Comparison of ENCODE assay signal across 8 cellular contexts in the genomic region with DNA sequence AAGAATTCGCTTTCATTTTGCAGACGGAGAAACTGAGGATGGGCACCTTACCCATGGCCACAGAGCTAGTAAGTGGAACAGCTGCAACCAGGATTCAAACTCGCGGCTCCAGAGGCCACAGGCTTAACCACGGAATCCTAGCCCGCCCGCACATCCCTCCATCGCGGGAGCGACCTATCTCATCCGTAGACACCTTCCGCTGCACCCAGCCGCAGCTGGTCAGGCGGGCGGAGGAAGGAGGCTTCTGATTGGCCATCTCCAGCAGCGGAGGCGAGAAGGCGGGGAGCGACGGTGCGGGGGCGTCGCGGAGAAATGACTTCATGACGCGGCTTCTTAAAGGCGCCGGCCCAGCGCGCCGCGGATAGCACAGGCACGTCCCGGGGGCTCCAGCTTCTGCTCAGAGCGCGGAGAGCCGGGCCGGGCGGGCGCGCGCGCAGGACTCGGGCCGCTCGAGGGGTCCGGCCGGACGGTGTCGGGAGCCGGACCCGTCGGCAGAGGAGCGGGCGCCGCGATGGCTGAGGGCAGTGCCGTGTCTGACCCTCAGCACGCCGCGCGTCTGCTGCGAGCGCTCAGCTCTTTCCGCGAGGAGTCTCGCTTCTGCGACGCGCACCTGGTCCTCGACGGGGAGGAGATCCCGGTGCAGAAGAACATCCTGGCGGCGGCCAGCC. TPM values are rescaled to one million over a fixed set of nuclear protein-coding genes. Genes with fewer than 3 reads are reported as not detected.
DNase-seq lines count a peak whose midpoint lies in the region; ATAC-seq, FAIRE-seq and TF ChIP-seq lines count a peak whose summit lies in the region.

Gene GAN (plus strand): TSS at position 360 of the 668 bp plus-strand sequence. CDS start 152 bp downstream, at position 512.

- no peaks in the 10 kb centered on the region for H3K9me3 ChIP-seq in iPS-20b (ENCODE audit: insufficient read depth, low read depth, low read length)

- no peaks in the 10 kb centered on the region for H3K27me3 ChIP-seq in bronchial epithelial cell (ENCODE audit: control insufficient read depth, insufficient read depth, low read length)
- peaks cover 7% of the 10 kb centered on the region for H3K27me3 ChIP-seq in iPS-20b (ENCODE audit: insufficient read depth, low read length)

- CTCF ChIA-PET in WTC11 (lab: Charles Lee): interaction anchor here (0.5 to 2.0 kb wide), 6 partner anchors 54 to 527 kb away, joined by 3 to 10 read pairs (median 4); no protein-coding TSS in a partner anchor

- H3K4me3 ChIP-seq in bronchial epithelial cell (ENCODE audit: low read depth, low read length): peak within 1 kb of the TSS; percentile 60
- H3K4me3 ChIP-seq in iPS-20b (ENCODE audit: low read length): peak within 1 kb of the TSS; percentile 95
- peak within 1 kb of the TSS; percentile 63 to 99 (median 89) for H3K4me3 ChIP-seq in skin epidermis

- H3K36me3 Mint-ChIP-seq in WTC11: peaks cover 3% of the 10 kb centered on the region

- H3K4me3 Mint-ChIP-seq in WTC11: peak within 1 kb of the TSS; percentile 98

- H3K9ac ChIP-seq in iPS-20b (ENCODE audit: low read depth, low read length): peak within 1 kb of the TSS; percentile 95

- H3K4me1 ChIP-seq in iPS-20b (ENCODE audit: insufficient read depth, low read length): peaks cover 3% of the 10 kb centered on the region

- ATAC-seq in GM18909 (IDR thresholded peaks at IDR 0.05; ENCODE audit: poor library complexity, unreplicated experiment): peak; percentile 94
- peak; percentile 97 for ATAC-seq in HG03159 (IDR thresholded peaks at IDR 0.05; ENCODE audit: unreplicated experiment)
- ATAC-seq in WTC11: peak; percentile 91

- peak within 1 kb of the TSS; percentile 96 for H3K27ac Mint-ChIP-seq in WTC11

- H3K27me3 Mint-ChIP-seq in WTC11 (ENCODE audit: low read depth): peaks cover 4% of the 10 kb centered on the region; the same call in 1 of the 2 replicates

- DNase-seq in AG08395 (ENCODE audit: low spot score): peak; percentile 96
- DNase-seq in NCI-H2227 (lab: John Stamatoyannopoulos, UW; ENCODE audit: unreplicated experiment): peak; percentile 95
- DNase-seq in WTC11 (ENCODE audit: low spot score): peak; percentile 96
- peak; percentile 90 for DNase-seq in bronchial epithelial cell (ENCODE audit: low read depth)

- POLR2A ChIA-PET in WTC11 (lab: Charles Lee): interaction anchor here (0.6 to 2.1 kb wide), 9 partner anchors 13 to 855 kb away, joined by 3 to 7 read pairs (median 4); partner anchors contain the start of genes CENPN and MPHOSPH6

- H3K27ac ChIP-seq in iPS-20b (ENCODE audit: low read length): peak within 1 kb of the TSS; percentile 37
- H3K27ac ChIP-seq in skin epidermis: peak within 1 kb of the TSS; percentile 56 to 98 (median 92)

- H3K9me3 Mint-ChIP-seq in WTC11: no peaks in the 10 kb centered on the region

- H3K36me3 ChIP-seq in bronchial epithelial cell (ENCODE audit: control insufficient read depth, insufficient read depth, low read length) (no peaks in the 10 kb centered on the region), iPS-20b (ENCODE audit: insufficient read depth, low read depth, low read length) (peaks cover 11% of the 10 kb centered on the region; the same call in 1 of the 2 replicates)

- H3K4me1 Mint-ChIP-seq in WTC11: peaks cover 41% of the 10 kb centered on the region

- no peak for TF ChIP-seq CTCF in WTC11 (IDR thresholded peaks at IDR 0.05)
- peak; percentile 1 for TF ChIP-seq CTCF in bronchial epithelial cell (IDR thresholded peaks at IDR 0.05; ENCODE audit: insufficient read depth, low read length, severe bottlenecking)

- no peak for FAIRE-seq in bronchial epithelial cell (lab: Jason Lieb, UNC)

TF ChIP-seq in WTC11, 78 proteins besides CTCF, POLR2A, EP300 and RAD21 (continues in another document):
- TF ChIP-seq ATF1 (CRISPR knock-in tag; IDR thresholded peaks at IDR 0.05) (0 out of 2 replicates have a peak, but pooled peaks have one; percentile 58), TEAD4 (CRISPR knock-in tag; IDR thresholded peaks at IDR 0.05) (0 out of 2 replicates have a peak, but pooled peaks have one; percentile 35), TEAD1 (CRISPR knock-in tag; IDR thresholded peaks at IDR 0.05) (peak; percentile 87; the same call in 1 of the 2 replicates), ZNF416 (CRISPR knock-in tag; IDR thresholded peaks at IDR 0.05) (peak; percentile 58; the same call in 1 of the 2 replicates), ZNF121 (CRISPR knock-in tag; IDR thresholded peaks at IDR 0.05) (no peak), ZNF232 (CRISPR knock-in tag; IDR thresholded peaks at IDR 0.05) (0 out of 2 replicates have a peak, but pooled peaks have one; percentile 25), ZBTB21 (CRISPR knock-in tag; IDR thresholded peaks at IDR 0.05; ENCODE audit: borderline replicate concordance) (no peak; the same call in 1 of the 2 replicates), ESRRA (CRISPR knock-in tag; IDR thresholded peaks at IDR 0.05; ENCODE audit: borderline replicate concordance) (0 out of 2 replicates have a peak, but pooled peaks have one; percentile 22), SMAD3 (CRISPR knock-in tag; IDR thresholded peaks at IDR 0.05; ENCODE audit: borderline replicate concordance) (no peak), JUN (CRISPR knock-in tag; IDR thresholded peaks at IDR 0.05) (peak; percentile 67; the same call in 1 of the 2 replicates), FOXP1 (CRISPR knock-in tag; IDR thresholded peaks at IDR 0.05; ENCODE audit: borderline replicate concordance) (peak; percentile 89), ELF4 (CRISPR knock-in tag; IDR thresholded peaks at IDR 0.05; ENCODE audit: low read depth) (0 out of 2 replicates have a peak, but pooled peaks have one; percentile 73), JAZF1 (CRISPR knock-in tag; IDR thresholded peaks at IDR 0.05) (no peak), STAT6 (CRISPR knock-in tag; conservative IDR thresholded peaks at IDR 0.05; ENCODE audit: low read depth) (0 out of 2 replicates have a peak, but pooled peaks have one; percentile 33), SP1 (CRISPR knock-in tag; conservative IDR thresholded peaks at IDR 0.05) (peak; percentile 90), USF2 (CRISPR knock-in tag; IDR thresholded peaks at IDR 0.05) (peak; percentile 83), ETV6 (CRISPR knock-in tag; IDR thresholded peaks at IDR 0.05) (peak; percentile 57), GABPB1 (CRISPR knock-in tag; IDR thresholded peaks at IDR 0.05) (peak; percentile 68; the same call in 1 of the 2 replicates), FOXK1 (CRISPR knock-in tag; IDR thresholded peaks at IDR 0.05) (peak; percentile 94), ATF6 (CRISPR knock-in tag; IDR thresholded peaks at IDR 0.05) (no peak), OVOL2 (CRISPR knock-in tag; IDR thresholded peaks at IDR 0.05; ENCODE audit: borderline replicate concordance) (no peak)
- TF ChIP-seq, protein P1, sequence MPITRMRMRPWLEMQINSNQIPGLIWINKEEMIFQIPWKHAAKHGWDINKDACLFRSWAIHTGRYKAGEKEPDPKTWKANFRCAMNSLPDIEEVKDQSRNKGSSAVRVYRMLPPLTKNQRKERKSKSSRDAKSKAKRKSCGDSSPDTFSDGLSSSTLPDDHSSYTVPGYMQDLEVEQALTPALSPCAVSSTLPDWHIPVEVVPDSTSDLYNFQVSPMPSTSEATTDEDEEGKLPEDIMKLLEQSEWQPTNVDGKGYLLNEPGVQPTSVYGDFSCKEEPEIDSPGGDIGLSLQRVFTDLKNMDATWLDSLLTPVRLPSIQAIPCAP (CRISPR knock-in tag; IDR thresholded peaks at IDR 0.05): no peak

RNA-seq across cellular contexts. Expression of gene GAN, which starts in this region (rescaled TPM):
- total RNA-seq in WTC11 (2021) (20.1 to 25.4 TPM (median 21.8 TPM) in 3 replicates), bronchial epithelial cell (13.7 and 23.4 TPM in 2 replicates)

Comparison
In these comparisons a context has a peak if more than half of its experiments do, and no peak if none do; other contexts are left out.
1. Peak in every context shown above with its lines: DNase-seq, ATAC-seq, H3K4me3 ChIP-seq and H3K27ac ChIP-seq.